ENCODE assay signal across 1 cellular context in genomic region chr14:41146391-41146790, GRCh38.
TF ChIP-seq lines count a peak whose summit lies in the region.

No MANE protein-coding gene starts in this region.

TF ChIP-seq in WTC11, 78 proteins besides CTCF, POLR2A, EP300 and RAD21 (continued from another document):
- TF ChIP-seq ZNF425 (CRISPR knock-in tag; conservative IDR thresholded peaks at IDR 0.05) (no peak), ZNF671 (CRISPR knock-in tag; IDR thresholded peaks at IDR 0.05) (no peak), PREB (CRISPR knock-in tag; IDR thresholded peaks at IDR 0.05; ENCODE audit: borderline replicate concordance) (no peak), TEAD4 (CRISPR knock-in tag; IDR thresholded peaks at IDR 0.05) (no peak), ZBTB21 (CRISPR knock-in tag; IDR thresholded peaks at IDR 0.05; ENCODE audit: borderline replicate concordance) (no peak), IRF2 (CRISPR knock-in tag; IDR thresholded peaks at IDR 0.05; ENCODE audit: borderline replicate concordance, low read depth) (no peak), FOXK1 (CRISPR knock-in tag; IDR thresholded peaks at IDR 0.05) (no peak), HMGA2 (CRISPR knock-in tag; IDR thresholded peaks at IDR 0.05) (no peak), CDX4 (CRISPR knock-in tag; IDR thresholded peaks at IDR 0.05; ENCODE audit: borderline replicate concordance) (no peak), PRRX2 (CRISPR knock-in tag; IDR thresholded peaks at IDR 0.05) (no peak)
